ENCODE assay signal across 13 cellular contexts in genomic region chr2:28709101-28709500, GRCh38. TPM values are rescaled to one million over a fixed set of nuclear protein-coding genes. Genes with fewer than 3 reads are reported as not detected.
A peak's percentile ranks its signal among the peaks of the same experiment; 100 is the strongest.
DNase-seq lines count a peak whose midpoint lies in the region; ATAC-seq and TF ChIP-seq lines count a peak whose summit lies in the region.
"Had no signal": no experiment of that assay in that cellular context is flagged by ENCODE, and none has a peak within 500 bp of the region (broad histone marks: within the 10 kb centered on the region; RNA-seq: fewer than 3 reads in every experiment).

No MANE protein-coding gene starts in this region.

- H3K4me1 ChIP-seq in gastroesophageal sphincter (peaks cover 0 to 23% (median 0%) of the 10 kb centered on the region in 3 donors), prostate gland (replicated peaks) (no peaks in the 10 kb centered on the region), tibial nerve (peaks cover 0 to 18% (median 3%) of the 10 kb centered on the region in 4 donors)

- H3K4me3 ChIP-seq in gastroesophageal sphincter: no peak overlapping the region
- no peak overlapping the region for H3K4me3 ChIP-seq in prostate gland
- H3K4me3 ChIP-seq in tibial nerve: no peak overlapping the region

- no peak for TF ChIP-seq EP300 in gastroesophageal sphincter (IDR thresholded peaks at IDR 0.05)
- TF ChIP-seq EP300 in tibial nerve (IDR thresholded peaks at IDR 0.05): no peak

- H3K9me3 ChIP-seq in gastroesophageal sphincter: no peaks in the 10 kb centered on the region
- no peaks in the 10 kb centered on the region for H3K9me3 ChIP-seq in prostate gland
- peaks cover 0 to 17% (median 0%) of the 10 kb centered on the region in 4 donors for H3K9me3 ChIP-seq in tibial nerve

- H3K27me3 ChIP-seq in gastroesophageal sphincter (no peaks in the 10 kb centered on the region), prostate gland (replicated peaks; ENCODE audit: insufficient read depth) (no peaks in the 10 kb centered on the region), tibial nerve (no peaks in the 10 kb centered on the region)

- H3K27ac ChIP-seq in gastroesophageal sphincter (no peak overlapping the region), prostate gland (peak overlapping the region; percentile 9 to 50), tibial nerve (no peak overlapping the region)

- H3K36me3 ChIP-seq in gastroesophageal sphincter (no peaks in the 10 kb centered on the region), prostate gland (no peaks in the 10 kb centered on the region), tibial nerve (peaks cover 0 to 6% (median 0%) of the 10 kb centered on the region in 3 donors)

- intact Hi-C loops in prostate gland (cut with DNase I): no loop called here

- ATAC-seq in gastroesophageal sphincter: peak; percentile 43
- no peak for ATAC-seq in GM19463 (IDR thresholded peaks at IDR 0.05; ENCODE audit: unreplicated experiment)
- ATAC-seq: stimulated activated naive CD8-positive, alpha-beta T cell treated with anti-CD3 and anti-CD28 coated beads, Interleukin-15, amount 100 ng/mL, for 72 hours had no signal

- 100% methylated on average over 3 of the region's 8 CpGs; no CpG with 5 or more reads in 1 of the 2 donors for WGBS in gastroesophageal sphincter (ENCODE audit: low coverage in 1 of 2), 2 donors
- 64% methylated on average over 8 of the region's 8 CpGs for WGBS in prostate gland
- 72 to 83% methylated on average over 8 of the region's 8 CpGs for WGBS in tibial nerve, 2 donors

- no peak for TF ChIP-seq POLR2A in gastroesophageal sphincter (IDR thresholded peaks at IDR 0.05)
- no peak for TF ChIP-seq POLR2A in prostate gland (IDR thresholded peaks at IDR 0.05)
- no peak for TF ChIP-seq POLR2A in tibial nerve (IDR thresholded peaks at IDR 0.05)

- DNase-seq in HuH-7 (ENCODE audit: low spot score) (peak; percentile 70), RPMI7951 (ENCODE audit: low read depth) (peak; percentile 56), prostate gland (ENCODE audit: low spot score) (peak; percentile 26), tibial nerve (ENCODE audit: low spot score in 2 of 2) (no peak), NCI-H2081 treated with DMSO at 0.1 percent for 48 hours (lab: John Stamatoyannopoulos, UW) (no peak), NCI-H1694 treated with DMSO at 0.1 percent for 48 hours (lab: John Stamatoyannopoulos, UW) (no peak)
- DNase-seq: activated effector memory CD4-positive, alpha-beta T cell treated with anti-CD3 and anti-CD28 coated beads, Interleukin-2, amount 50 U/mL, for 16 hours; CD4-positive, alpha-beta memory T cell; central memory CD4-positive, alpha-beta T cell; stimulated activated CD4-positive, alpha-beta T cell treated with anti-CD3 and anti-CD28 coated beads, Interleukin-4, amount 100 ng/mL, for 4 hours; stimulated activated naive CD8-positive, alpha-beta T cell treated with anti-CD3 and anti-CD28 coated beads, Interleukin-15, amount 100 ng/mL, for 72 hours had no signal

- TF ChIP-seq CTCF in gastroesophageal sphincter (IDR thresholded peaks at IDR 0.05) (no peak), prostate gland (IDR thresholded peaks at IDR 0.05) (no peak), tibial nerve (IDR thresholded peaks at IDR 0.05) (no peak)

RNA-seq across cellular contexts. Expression of gene PPP1CB, which starts 42.5 kb away (rescaled TPM):
- 142 and 168 TPM in 2 replicates for total RNA-seq in RPMI7951 (2014; rRNA removed; shearing (Covaris generic))
- total RNA-seq in gastroesophageal sphincter (1,000 to 10,000 TPM in 1 of 4 donors, 100 to 1,000 TPM in 3; 524 to 1,194 (median 837) TPM), prostate gland (100 to 1,000 TPM; 177 to 260 TPM), tibial nerve (100 to 1,000 TPM; 105 to 335 (median 230) TPM)

Comparison
In these comparisons a context has a peak if more than half of its experiments do, and no peak if none do; other contexts are left out.
1. DNase-seq: peak in HuH-7 (single experiment), RPMI7951 (single experiment) and prostate gland (single experiment); none in tibial nerve (0 of 2), NCI-H2081 treated with DMSO at 0.1 percent for 48 hours (single experiment) and NCI-H1694 treated with DMSO at 0.1 percent for 48 hours (single experiment).
2. H3K27ac ChIP-seq: peak in prostate gland (2 of 2); none in gastroesophageal sphincter (0 of 4) and tibial nerve (0 of 4).